Comparison of ENCODE assay signal across 8 cellular contexts in genomic region chr10:69180525-69181204, GRCh38. TPM values are rescaled to one million over a fixed set of nuclear protein-coding genes. Genes with fewer than 3 reads are reported as not detected.
DNase-seq lines count a peak whose midpoint lies in the region; ATAC-seq, FAIRE-seq and TF ChIP-seq lines count a peak whose summit lies in the region.

No MANE protein-coding gene starts in this region.

- H3K9me3 ChIP-seq in esophagus squamous epithelium = no peaks in the 10 kb centered on the region

- H3K27me3 ChIP-seq in esophagus squamous epithelium = no peaks in the 10 kb centered on the region

- H3K27ac ChIP-seq in esophagus squamous epithelium = peak overlapping the region; percentile 92 to 95 (median 94)

- no peak for FAIRE-seq in frontal cortex (lab: Jason Lieb, UNC)

- H3K36me3 ChIP-seq in esophagus squamous epithelium = peaks cover 0 to 25% (median 6%) of the 10 kb centered on the region in 3 donors

- ATAC-seq in HG03159 (IDR thresholded peaks at IDR 0.05; ENCODE audit: unreplicated experiment) = peak; percentile 34
- peak; percentile 33 to 53 for ATAC-seq in activated CD4-positive, CD25-positive, alpha-beta regulatory T cell treated with anti-CD3 and anti-CD28 coated beads, Interleukin-2, amount 50 U/mL, for 24 hours
- peak; percentile 29 for ATAC-seq in omental fat pad (ENCODE audit: low FRiP score)
- ATAC-seq in GM19467 (IDR thresholded peaks at IDR 0.05; ENCODE audit: unreplicated experiment) = no peak

- intact Hi-C loops in esophagus squamous epithelium (cut with DNase I) = no loop called here

- no peak for TF ChIP-seq CTCF in esophagus squamous epithelium (IDR thresholded peaks at IDR 0.05)
- TF ChIP-seq CTCF in omental fat pad (IDR thresholded peaks at IDR 0.05) = no peak

- H3K4me1 ChIP-seq in esophagus squamous epithelium = peaks cover 11 to 39% (median 19%) of the 10 kb centered on the region in 3 donors

- DNase-seq in D341Med (ENCODE audit: low spot score) (peak; percentile 46), esophagus squamous epithelium (lab: John Stamatoyannopoulos, UW) (no peak), omental fat pad (ENCODE audit: low spot score) (no peak), frontal cortex (ENCODE audit: low spot score in 2 of 2) (no peak)
- DNase-seq in activated effector memory CD4-positive, alpha-beta T cell treated with anti-CD3 and anti-CD28 coated beads, Interleukin-2, amount 50 U/mL, for 16 hours = no peak

- H3K4me3 ChIP-seq in esophagus squamous epithelium = peak overlapping the region; percentile 91 to 100 (median 92)

- 2 to 3% methylated on average over 17 to 22 of the region's 29 CpGs for WGBS in esophagus squamous epithelium, 2 donors

- TF ChIP-seq POLR2A in esophagus squamous epithelium (IDR thresholded peaks at IDR 0.05) = no peak

RNA-seq across cellular contexts. Expression of gene SUPV3L1, which starts 0.6 kb away (rescaled TPM):
- total RNA-seq in esophagus squamous epithelium = 10 to 100 TPM; 10.4 to 31.9 (median 20.9) TPM
- total RNA-seq in omental fat pad = 10 to 100 TPM; 13.7 to 50.6 (median 22.0) TPM
- total RNA-seq in frontal cortex = 40.4 TPM

RNA-seq across cellular contexts. Expression of gene HKDC1, which starts 39.5 kb away (rescaled TPM):
- total RNA-seq in esophagus squamous epithelium = 1 to 10 TPM in 1 of 4 donors, under 1 TPM in 2, not detected in 1; 0.19 to 1.5 (median 0.19) TPM
- under 1 TPM in 2 of 4 donors, not detected in 2; 0.13 to 0.46 TPM for total RNA-seq in omental fat pad
- 0.41 TPM for total RNA-seq in frontal cortex

RNA-seq across cellular contexts. Expression of gene VPS26A, which starts 56.7 kb away (rescaled TPM):
- total RNA-seq in esophagus squamous epithelium = 10 to 100 TPM; 31.5 to 43.1 (median 37.4) TPM
- total RNA-seq in omental fat pad = 10 to 100 TPM; 35.5 to 46.8 (median 37.1) TPM
- 57.5 TPM for total RNA-seq in frontal cortex
